8 cellular contexts compared by ENCODE assay signal in the genomic region with DNA sequence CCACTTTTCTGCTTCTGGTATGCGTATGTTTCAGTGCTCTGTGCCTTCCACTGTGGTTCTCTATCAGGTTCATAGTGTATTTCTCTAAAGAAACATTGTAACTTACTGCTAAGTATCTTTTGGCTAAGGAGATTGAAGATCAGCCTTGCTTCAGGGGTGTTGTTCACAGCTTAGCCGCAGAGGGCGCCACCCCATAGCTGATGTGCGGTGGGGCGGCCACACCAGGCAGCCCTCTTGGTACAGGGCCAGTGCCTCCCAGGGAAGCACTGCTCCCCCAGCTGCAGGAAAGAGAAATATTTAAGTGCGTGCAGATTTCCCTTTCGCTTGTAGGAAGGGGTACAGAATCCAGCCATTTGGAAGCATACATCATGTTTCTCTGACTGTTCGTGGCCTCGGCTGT.
DNase-seq lines count a peak whose midpoint lies in the region; ATAC-seq and TF ChIP-seq lines count a peak whose summit lies in the region.
"Not testable (repeated sequence)": the region's sequence is repeated elsewhere in the genome, so short reads cannot be mapped to it uniquely, and the experiment has no call there.

No MANE protein-coding gene starts in this region.

- not testable (repeated sequence) for H3K36me3 Mint-ChIP-seq in activated B cell treated with CpG ODN at 0.5 μM for 24 hours (ENCODE audit: low read depth); naive thymus-derived CD4-positive, alpha-beta T cell; type B pancreatic cell

- H3K9me3 ChIP-seq in heart right ventricle; naive thymus-derived CD4-positive, alpha-beta T cell (ENCODE audit: control insufficient read depth in 2 of 3, low read length in 3 of 3): not testable (repeated sequence)

- not testable (repeated sequence) for H3K36me3 ChIP-seq in brain microvascular endothelial cell (replicated peaks); heart right ventricle; naive thymus-derived CD4-positive, alpha-beta T cell (ENCODE audit: control insufficient read depth in 2 of 3, insufficient read depth in 3 of 3, low read length in 3 of 3)

- not testable (repeated sequence) for H3K4me1 ChIP-seq in heart right ventricle; naive thymus-derived CD4-positive, alpha-beta T cell (ENCODE audit: control insufficient read depth in 2 of 2, insufficient read depth in 2 of 2, low read length in 2 of 2)

- not testable (repeated sequence) for H3K9me3 Mint-ChIP-seq in activated B cell treated with CpG ODN at 0.5 μM for 24 hours; naive thymus-derived CD4-positive, alpha-beta T cell; type B pancreatic cell

- H3K27ac Mint-ChIP-seq in activated B cell treated with CpG ODN at 0.5 μM for 24 hours; naive thymus-derived CD4-positive, alpha-beta T cell; type B pancreatic cell: not testable (repeated sequence)

- H3K27ac ChIP-seq in brain microvascular endothelial cell; heart right ventricle; naive thymus-derived CD4-positive, alpha-beta T cell (ENCODE audit: low read depth, low read length): not testable (repeated sequence)

- not testable (repeated sequence) for H3K27me3 Mint-ChIP-seq in activated B cell treated with CpG ODN at 0.5 μM for 24 hours; naive thymus-derived CD4-positive, alpha-beta T cell; type B pancreatic cell

- not testable (repeated sequence) for TF ChIP-seq CTCF in activated B cell treated with CpG ODN at 0.5 μM for 24 hours (IDR thresholded peaks at IDR 0.05)
- TF ChIP-seq CTCF in brain microvascular endothelial cell (IDR thresholded peaks at IDR 0.05; ENCODE audit: low read depth, low read length, missing control alignments) (peak; percentile 41), heart right ventricle (IDR thresholded peaks at IDR 0.05) (peak in 8 of 9 donors; percentile 6 to 55 (median 36)), type B pancreatic cell (conservative IDR thresholded peaks at IDR 0.05) (peak; percentile 76)

- DNase-seq in ELF-1 (ENCODE audit: low read depth, low spot score), result peak; percentile 68
- peak; percentile 50 for DNase-seq in KBM-7
- peak; percentile 18 for DNase-seq in NCI-H82 treated with DMSO at 0.1 percent for 48 hours (lab: John Stamatoyannopoulos, UW; ENCODE audit: unreplicated experiment)
- DNase-seq in activated B cell treated with CpG ODN at 0.5 μM for 24 hours; brain microvascular endothelial cell; naive thymus-derived CD4-positive, alpha-beta T cell; type B pancreatic cell (ENCODE audit: extremely low spot score, unreplicated experiment): not testable (repeated sequence)
- DNase-seq in heart right ventricle, result peak in 1 of 2 donors; percentile 39

- H3K4me3 Mint-ChIP-seq in activated B cell treated with CpG ODN at 0.5 μM for 24 hours; naive thymus-derived CD4-positive, alpha-beta T cell; type B pancreatic cell: not testable (repeated sequence)

- peaks cover 33% of the 10 kb centered on the region for H3K4me1 Mint-ChIP-seq in activated B cell treated with CpG ODN at 0.5 μM for 24 hours
- H3K4me1 Mint-ChIP-seq in naive thymus-derived CD4-positive, alpha-beta T cell, result peaks cover 0 to 27% (median 6%) of the 10 kb centered on the region in 7 donors
- H3K4me1 Mint-ChIP-seq in type B pancreatic cell (ENCODE audit: unreplicated experiment), result peaks cover 12% of the 10 kb centered on the region

- not testable (repeated sequence) for H3K4me3 ChIP-seq in brain microvascular endothelial cell (ENCODE audit: low read depth, low read length); heart right ventricle; naive thymus-derived CD4-positive, alpha-beta T cell (ENCODE audit: low read length)

- 20 to 21% methylated on average over 9 of the region's 9 CpGs for WGBS in heart right ventricle, 2 donors

- CTCF ChIA-PET in activated B cell treated with CpG ODN at 0.5 μM for 24 hours (lab: Charles Lee); naive thymus-derived CD4-positive, alpha-beta T cell (lab: Charles Lee): not testable (repeated sequence)

- POLR2A ChIA-PET in activated B cell treated with CpG ODN at 0.5 μM for 24 hours (lab: Charles Lee), result interaction anchor here (0.6 kb wide), 1 partner anchor 159 kb away, joined by 3 read pairs; no protein-coding TSS in a partner anchor
- POLR2A ChIA-PET in naive thymus-derived CD4-positive, alpha-beta T cell (lab: Charles Lee), result not testable (repeated sequence)

- intact Hi-C loops in activated B cell treated with CpG ODN at 0.5 μM for 24 hours (cut with micrococcal nuclease), result loop anchor here (10.0 kb wide), 1 partner anchor 198 kb away; no protein-coding TSS in a partner anchor
- intact Hi-C loops in heart right ventricle (cut with DNase I); naive thymus-derived CD4-positive, alpha-beta T cell (cut with micrococcal nuclease): not testable (repeated sequence)

- ATAC-seq in activated B cell treated with CpG ODN at 0.5 μM for 24 hours (ENCODE audit: low read depth) (peak; percentile 43), heart right ventricle (peak in 7 of 8 donors; percentile 64 to 80 (median 73))
- peak; percentile 76 for ATAC-seq in naive thymus-derived CD4-positive, alpha-beta T cell

- in situ Hi-C loops in KBM-7 (cut with MboI; ENCODE audit: low pct_unique_long_range_greater_than_20kb, low sequenced_read_pairs); brain microvascular endothelial cell (cut with HindIII; ENCODE audit: low pct_ligation_motif_present, low sequenced_read_pairs): not testable (repeated sequence)

- H3K27me3 ChIP-seq in brain microvascular endothelial cell (replicated peaks); naive thymus-derived CD4-positive, alpha-beta T cell (ENCODE audit: control insufficient read depth in 2 of 2, insufficient read depth in 2 of 2, low read length in 2 of 2): not testable (repeated sequence)
- peaks cover 0 to 16% (median 0%) of the 10 kb centered on the region in 7 donors for H3K27me3 ChIP-seq in heart right ventricle
